ENCODE assay signal across 16 cellular contexts in genomic region chr3:39050020-39050419, GRCh38. TPM values are rescaled to one million over a fixed set of nuclear protein-coding genes. Genes with fewer than 3 reads are reported as not detected.
DNase-seq lines count a peak whose midpoint lies in the region; ATAC-seq, FAIRE-seq and TF ChIP-seq lines count a peak whose summit lies in the region.
"Had no signal": no experiment of that assay in that cellular context is flagged by ENCODE, and none has a peak within 500 bp of the region (broad histone marks: within the 10 kb centered on the region; RNA-seq: fewer than 3 reads in every experiment).

No MANE protein-coding gene starts in this region.

- TF ChIP-seq POLR2A in transverse colon (IDR thresholded peaks at IDR 0.05) = no peak

- H3K36me3 ChIP-seq in keratinocyte (ENCODE audit: control insufficient read depth in 2 of 2, extremely low read depth in 1 of 2, insufficient read depth in 2 of 2, low read length in 2 of 2) (no peaks in the 10 kb centered on the region), transverse colon (no peaks in the 10 kb centered on the region)
- H3K36me3 ChIP-seq: thoracic aorta had no signal

- H3K9ac ChIP-seq in keratinocyte (ENCODE audit: control insufficient read depth, extremely low read depth, insufficient read depth, low read length) = no peak overlapping the region
- H3K9ac ChIP-seq: GM23248 had no signal

- no peak overlapping the region for H3K4me3 ChIP-seq in keratinocyte (ENCODE audit: control insufficient read depth in 2 of 3, extremely low read depth in 1 of 3, insufficient read depth in 2 of 3, low read depth in 1 of 3, low read length in 3 of 3)
- no peak overlapping the region for H3K4me3 ChIP-seq in transverse colon
- H3K4me3 ChIP-seq: body of pancreas, GM23248, SJSA1, thoracic aorta had no signal

- H2AFZ ChIP-seq in keratinocyte (ENCODE audit: control insufficient read depth, low read length) = peak overlapping the region; percentile 10
- H2AFZ ChIP-seq: GM23248 had no signal

- H3K36me3 Mint-ChIP-seq in CD14-positive monocyte = peaks cover 0 to 2% of the 10 kb centered on the region in 2 donors

- TF ChIP-seq CTCF in CD14-positive monocyte (IDR thresholded peaks at IDR 0.05) (no peak), keratinocyte (optimal IDR thresholded peaks at IDR 0.05 in 1 of 3, IDR thresholded peaks at IDR 0.05 in 1 of 3, conservative IDR thresholded peaks at IDR 0.05 in 1 of 3; ENCODE audit: extremely low read depth in 1 of 3, insufficient read depth in 2 of 3, low read length in 3 of 3) (no peak), transverse colon (IDR thresholded peaks at IDR 0.05) (no peak)

- peaks cover 1 to 6% (median 3%) of the 10 kb centered on the region in 3 donors for H3K27me3 Mint-ChIP-seq in CD14-positive monocyte (ENCODE audit: low read depth in 3 of 3)

- no peaks in the 10 kb centered on the region for H3K9me1 ChIP-seq in keratinocyte (ENCODE audit: control insufficient read depth, extremely low read depth, insufficient read depth, low read length)

- TF ChIP-seq EP300 in transverse colon (IDR thresholded peaks at IDR 0.05; ENCODE audit: low read depth) = no peak

- peaks cover 0 to 2% (median 0%) of the 10 kb centered on the region in 7 donors for H3K9me3 Mint-ChIP-seq in CD14-positive monocyte

- H3K79me2 ChIP-seq in keratinocyte (ENCODE audit: control insufficient read depth, insufficient read depth, low read length) = peaks cover 7% of the 10 kb centered on the region

- intact Hi-C loops in CD14-positive monocyte (cut with micrococcal nuclease) (no loop called here), transverse colon (cut with DNase I; ENCODE audit: low total_unique reads) (no loop called here)

- H3K4me1 Mint-ChIP-seq in CD14-positive monocyte = peaks cover 28% of the 10 kb centered on the region

- peak; percentile 37 for ATAC-seq in HG03103 (IDR thresholded peaks at IDR 0.05; ENCODE audit: low read depth, unreplicated experiment)
- ATAC-seq: body of pancreas had no signal

- H3K27ac Mint-ChIP-seq in CD14-positive monocyte = peak overlapping the region in 6 of 7 donors; percentile 26 to 74 (median 60)
- H3K27ac Mint-ChIP-seq: nephron progenitor cell had no signal

- DNase-seq in CD14-positive monocyte (ENCODE audit: low spot score) = no peak
- DNase-seq in SIG-M5 treated with dmso at 0.1 percent for 504 hours (lab: John Stamatoyannopoulos, UW; ENCODE audit: unreplicated experiment) = peak; percentile 94
- no peak for DNase-seq in keratinocyte (ENCODE audit: low read depth, low spot score)
- DNase-seq in NCI-H1105 treated with DMSO at 0.1 percent for 48 hours (lab: John Stamatoyannopoulos, UW) = no peak
- no peak for DNase-seq in transverse colon
- DNase-seq in DMS79 (lab: John Stamatoyannopoulos, UW) = no peak
- DNase-seq in cerebellum (ENCODE audit: low spot score) = no peak
- DNase-seq: GM23248, nephron progenitor cell had no signal

- H3K4me1 ChIP-seq in keratinocyte (ENCODE audit: control insufficient read depth, extremely low read depth, insufficient read depth, low read length) = peaks cover 9% of the 10 kb centered on the region
- peaks cover 7 to 22% (median 11%) of the 10 kb centered on the region in 4 donors for H3K4me1 ChIP-seq in transverse colon

- H3K9me3 ChIP-seq in keratinocyte (ENCODE audit: control insufficient read depth, low read depth, low read length) (no peaks in the 10 kb centered on the region), transverse colon (no peaks in the 10 kb centered on the region)
- H3K9me3 ChIP-seq: body of pancreas, SJSA1, thoracic aorta had no signal

- dilution Hi-C loops in keratinocyte (cut with MboI; ENCODE audit: extremely low pct_ligation_motif_present, low sequenced_read_pairs) = no loop called here

- H3K4me3 Mint-ChIP-seq in CD14-positive monocyte = no peak overlapping the region

- H3K27me3 ChIP-seq in keratinocyte (ENCODE audit: control insufficient read depth, extremely low read depth, insufficient read depth, low read length) (no peaks in the 10 kb centered on the region), transverse colon (no peaks in the 10 kb centered on the region)
- H3K27me3 ChIP-seq: body of pancreas, SJSA1 had no signal

- FAIRE-seq in keratinocyte (lab: Jason Lieb, UNC) = no peak
- FAIRE-seq: HTR-8/SVneo had no signal

- H3K27ac ChIP-seq in keratinocyte (ENCODE audit: control insufficient read depth, insufficient read depth, low read length) = no peak overlapping the region
- no peak overlapping the region for H3K27ac ChIP-seq in transverse colon
- H3K27ac ChIP-seq: body of pancreas, GM23248, SJSA1, thoracic aorta, VCaP had no signal

- H4K20me1 ChIP-seq in keratinocyte (ENCODE audit: control insufficient read depth, extremely low read depth, insufficient read depth, low read length) = no peaks in the 10 kb centered on the region

- in situ Hi-C loops in transverse colon (cut with MboI; ENCODE audit: low pct_ligation_motif_present in 1 of 4, low pct_unique_long_range_greater_than_20kb in 1 of 4, low sequenced_read_pairs in 3 of 4) = no loop called here

- no peak overlapping the region for H3K4me2 ChIP-seq in keratinocyte (ENCODE audit: control insufficient read depth, extremely low read depth, insufficient read depth, low read depth, low read length)

RNA-seq across cellular contexts. Expression of gene SCN11A, which starts 1.7 kb away (rescaled TPM):
- polyA plus RNA-seq in CD14-positive monocyte (not detected), keratinocyte (0.01 to 0.04 TPM in 2 of 3 replicates, not detected in the other)
- not detected for polyA plus RNA-seq in keratinocyte (2011; ENCODE audit: low read depth)
- polyA plus RNA-seq in keratinocyte (2011; cell fraction: cytosol; rRNA removed) = 0.01 TPM in 1 of 2 replicates, not detected in the other
- 0.04 and 0.06 TPM in 2 replicates for polyA plus RNA-seq in keratinocyte (2011; cell fraction: nucleus; rRNA removed)
- polyA plus RNA-seq in keratinocyte (2012; ENCODE audit: low replicate concordance) = not detected in 2 replicates
- polyA minus RNA-seq in keratinocyte = 0.07 TPM in 1 of 3 replicates, not detected in the others
- not detected for polyA minus RNA-seq in keratinocyte (2011; cell fraction: cytosol; rRNA and poly(A)+ RNA removed)
- polyA minus RNA-seq in keratinocyte (2011; cell fraction: nucleus; rRNA and poly(A)+ RNA removed) = not detected in 2 replicates
- total RNA-seq in transverse colon (1 to 10 TPM in 1 of 4 donors, under 1 TPM in 3; 0.27 to 1.9 (median 0.36) TPM), cerebellum (0.64 TPM)
- total RNA-seq: GM23248, MCF 10A, SJSA1 had no signal
- polyA plus RNA-seq: GM23248 had no signal

RNA-seq across cellular contexts. Expression of gene WDR48, which starts 1.8 kb away (rescaled TPM):
- polyA plus RNA-seq in CD14-positive monocyte (10 to 100 TPM; 17.1 to 22.7 TPM), keratinocyte (14.9 to 29.7 TPM (median 20.2 TPM) in 3 replicates)
- polyA plus RNA-seq in keratinocyte (2011; ENCODE audit: low read depth) = 16.5 TPM
- 10.1 and 26.2 TPM in 2 replicates for polyA plus RNA-seq in keratinocyte (2011; cell fraction: cytosol; rRNA removed)
- polyA plus RNA-seq in keratinocyte (2011; cell fraction: nucleus; rRNA removed) = 19.3 and 27.8 TPM in 2 replicates
- polyA plus RNA-seq in keratinocyte (2012; ENCODE audit: low replicate concordance) = 14.3 and 15.1 TPM in 2 replicates
- 4.5 to 36.3 TPM (median 22.3 TPM) in 3 replicates for polyA minus RNA-seq in keratinocyte
- 30.7 TPM for polyA minus RNA-seq in keratinocyte (2011; cell fraction: cytosol; rRNA and poly(A)+ RNA removed)
- 10.6 and 21.7 TPM in 2 replicates for polyA minus RNA-seq in keratinocyte (2011; cell fraction: nucleus; rRNA and poly(A)+ RNA removed)
- total RNA-seq in transverse colon (10 to 100 TPM; 31.0 to 47.6 (median 36.2) TPM), cerebellum (64.6 TPM)

RNA-seq across cellular contexts. Expression of gene GORASP1, which starts 57.4 kb away (rescaled TPM):
- polyA plus RNA-seq in CD14-positive monocyte (10 to 100 TPM; 23.2 to 31.2 TPM), keratinocyte (38.4 to 58.8 TPM (median 43.7 TPM) in 3 replicates)
- polyA plus RNA-seq in keratinocyte (2011; ENCODE audit: low read depth) = 9.6 TPM
- 30.3 and 31.4 TPM in 2 replicates for polyA plus RNA-seq in keratinocyte (2011; cell fraction: cytosol; rRNA removed)
- 81.5 and 88.8 TPM in 2 replicates for polyA plus RNA-seq in keratinocyte (2011; cell fraction: nucleus; rRNA removed)
- polyA plus RNA-seq in keratinocyte (2012; ENCODE audit: low replicate concordance) = 31.1 and 34.2 TPM in 2 replicates
- 39.1 to 63.4 TPM (median 52.9 TPM) in 3 replicates for polyA minus RNA-seq in keratinocyte
- polyA minus RNA-seq in keratinocyte (2011; cell fraction: cytosol; rRNA and poly(A)+ RNA removed) = 34.1 TPM
- polyA minus RNA-seq in keratinocyte (2011; cell fraction: nucleus; rRNA and poly(A)+ RNA removed) = 27.2 and 30.3 TPM in 2 replicates
- total RNA-seq in transverse colon (100 to 1,000 TPM in 1 of 4 donors, 10 to 100 TPM in 3; 86.8 to 135 (median 96.3) TPM), cerebellum (38.1 TPM)

RNA-seq across cellular contexts. Expression of gene TTC21A, which starts 57.5 kb away (rescaled TPM):
- polyA plus RNA-seq in CD14-positive monocyte = 1 to 10 TPM in 1 of 2 donors, under 1 TPM in 1; 0.67 to 2.2 TPM
- polyA plus RNA-seq in keratinocyte = 1.1 to 2.4 TPM (median 1.3 TPM) in 3 replicates
- 2.2 TPM for polyA plus RNA-seq in keratinocyte (2011; ENCODE audit: low read depth)
- 0.30 and 0.50 TPM in 2 replicates for polyA plus RNA-seq in keratinocyte (2011; cell fraction: cytosol; rRNA removed)
- 6.2 and 6.4 TPM in 2 replicates for polyA plus RNA-seq in keratinocyte (2011; cell fraction: nucleus; rRNA removed)
- polyA plus RNA-seq in keratinocyte (2012; ENCODE audit: low replicate concordance) = 0.61 and 2.7 TPM in 2 replicates
- polyA minus RNA-seq in keratinocyte = 1.2 to 3.3 TPM (median 2.0 TPM) in 3 replicates
- polyA minus RNA-seq in keratinocyte (2011; cell fraction: cytosol; rRNA and poly(A)+ RNA removed) = not detected
- polyA minus RNA-seq in keratinocyte (2011; cell fraction: nucleus; rRNA and poly(A)+ RNA removed) = 2.6 and 3.9 TPM in 2 replicates
- total RNA-seq in transverse colon = 100 to 1,000 TPM in 1 of 4 donors, 10 to 100 TPM in 2, 1 to 10 TPM in 1; 6.8 to 101 (median 30.3) TPM
- total RNA-seq in cerebellum = 9.7 TPM
